In genomic region chr13:25584975-25585374, GRCh38 we compare ENCODE assay signal across 14 cellular contexts.
"Had no signal": no experiment of that assay in that cellular context is flagged by ENCODE, and none has a peak within 500 bp of the region (broad histone marks: within the 10 kb centered on the region; RNA-seq: fewer than 3 reads in every experiment).

No MANE protein-coding gene starts in this region.

- ATAC-seq: activated CD8-positive, alpha-beta T cell treated with anti-CD3 and anti-CD28 coated beads, Interleukin-2, amount 10 ng/mL, durations not matched to agents 7 days and 5 days; left colon; lower lobe of right lung; naive thymus-derived CD8-positive, alpha-beta T cell had no signal

- DNase-seq: activated CD4-positive, alpha-beta T cell treated with anti-CD3 and anti-CD28 coated beads, Interleukin-2, amount 10 ng/mL, durations not matched to agents 7 days and 5 days; activated CD8-positive, alpha-beta T cell treated with anti-CD3 and anti-CD28 coated beads, Interleukin-2, amount 10 ng/mL, durations not matched to agents 7 days and 5 days; activated naive CD4-positive, alpha-beta T cell treated with Interleukin-2 at 50 U/mL for 16 hours; activated T-cell treated with anti-CD3 and anti-CD28 coated beads, Interleukin-2, amount 50 U/mL, for 24 hours; caudate nucleus; endodermal cell; hypothalamus; islet precursor cell; left colon; lower lobe of right lung; naive thymus-derived CD8-positive, alpha-beta T cell; stimulated activated CD4-positive, alpha-beta T cell treated with anti-CD3 and anti-CD28 coated beads, Interleukin-2, amount 100 ng/mL, for 24 hours; stimulated activated naive CD4-positive, alpha-beta T cell treated with Interleukin-2 at 50 U/mL for 16 hours; thyroid gland had no signal
